Comparison of ENCODE assay signal across 23 cellular contexts in the genomic region with DNA sequence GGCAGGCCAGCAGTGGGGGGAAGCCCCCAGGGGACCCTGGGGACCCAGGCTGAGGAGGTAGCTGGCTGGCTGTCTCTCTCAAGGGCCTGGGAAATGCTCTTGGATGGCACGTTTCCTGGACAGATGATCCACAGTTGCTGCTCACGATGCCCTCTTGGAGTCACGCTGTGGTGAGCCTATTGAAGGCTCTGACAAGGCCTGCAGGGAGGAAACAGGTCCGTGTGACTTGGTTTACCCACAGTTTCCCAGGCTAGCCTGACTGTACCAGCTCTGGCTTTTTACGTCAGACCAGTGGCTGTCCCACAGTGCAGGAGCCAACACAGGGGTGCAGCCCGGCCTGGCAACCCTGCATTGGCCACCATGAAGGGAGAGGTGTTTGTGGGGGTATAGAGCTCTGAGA.
"Had no signal": no experiment of that assay in that cellular context is flagged by ENCODE, and none has a peak within 500 bp of the region (broad histone marks: within the 10 kb centered on the region; RNA-seq: fewer than 3 reads in every experiment).

No MANE protein-coding gene starts in this region.

- H3K27me3 ChIP-seq: adrenal gland, esophagus muscularis mucosa, sigmoid colon, upper lobe of left lung had no signal

- DNase-seq: activated CD4-positive, alpha-beta memory T cell treated with anti-CD3 and anti-CD28 coated beads, Interleukin-2, amount 10 ng/mL, durations not matched to agents 7 days and 5 days; activated CD4-positive, alpha-beta T cell treated with anti-CD3 and anti-CD28 coated beads for 36 hours; activated naive CD4-positive, alpha-beta T cell treated with anti-CD3 and anti-CD28 coated beads, Interleukin-2, amount 10 ng/mL, durations not matched to agents 7 days and 5 days; activated T-cell treated with anti-CD3 and anti-CD28 coated beads, Interleukin-2, amount 50 U/mL, for 24 hours; effector CD8-positive, alpha-beta T cell; foreskin fibroblast; hippocampal formation; islet precursor cell; left colon; lower lobe of right lung; occipital lobe; posterior cingulate gyrus; sigmoid colon; spleen; stimulated activated CD4-positive, alpha-beta T cell treated with anti-CD3 and anti-CD28 coated beads, Interleukin-4, amount 100 ng/mL, for 4 hours had no signal

- H3K27ac ChIP-seq: lower lobe of right lung, thoracic aorta had no signal

- H3K4me3 ChIP-seq: adrenal gland, esophagus muscularis mucosa, lower lobe of right lung, sigmoid colon, spleen, thoracic aorta, upper lobe of left lung had no signal

- H3K9me3 Mint-ChIP-seq: activated CD4-positive, alpha-beta memory T cell treated with anti-CD3 and anti-CD28 coated beads, Interleukin-2, amount 10 ng/mL, durations not matched to agents 7 days and 5 days; activated naive CD4-positive, alpha-beta T cell treated with anti-CD3 and anti-CD28 coated beads, Interleukin-2, amount 10 ng/mL, durations not matched to agents 7 days and 5 days; activated T-cell treated with anti-CD3 and anti-CD28 coated beads, Interleukin-2, amount 50 U/mL, for 24 hours; activated T-helper 2 cell treated with anti-CD3 and anti-CD28 coated beads, Interferon-gamma antibody, Interleukin-2, Interleukin-4, amounts not matched to agents 10 μg/mL and 5 μg/mL and 100 μg/mL, durations not matched to agents 14 hours and 24 hours and 36 hours; natural killer cell treated with Interleukin-12 subunit alpha and Interleukin-12 subunit beta and Interleukin-15 and Interleukin-18, amount 100 ng/mL, for 72 hours; stimulated activated memory B cell treated with anti-CD40 and anti-IgM and Interleukin-4, amounts not matched to agents 10 μg/mL and 1 μg/mL and 100 μg/mL, for 72 hours; WTC11 had no signal

- H3K4me3 Mint-ChIP-seq: activated CD4-positive, alpha-beta memory T cell treated with anti-CD3 and anti-CD28 coated beads, Interleukin-2, amount 10 ng/mL, durations not matched to agents 7 days and 5 days; activated CD4-positive, alpha-beta T cell treated with anti-CD3 and anti-CD28 coated beads for 36 hours; activated naive CD4-positive, alpha-beta T cell treated with anti-CD3 and anti-CD28 coated beads, Interleukin-2, amount 10 ng/mL, durations not matched to agents 7 days and 5 days; activated T-cell treated with anti-CD3 and anti-CD28 coated beads, Interleukin-2, amount 50 U/mL, for 24 hours; natural killer cell treated with Interleukin-12 subunit alpha and Interleukin-12 subunit beta and Interleukin-15 and Interleukin-18, amount 100 ng/mL, for 72 hours; stimulated activated memory B cell treated with anti-CD40 and anti-IgM and Interleukin-4, amounts not matched to agents 10 μg/mL and 1 μg/mL and 100 μg/mL, for 72 hours; WTC11 had no signal

- H3K27me3 Mint-ChIP-seq: activated CD4-positive, alpha-beta memory T cell treated with anti-CD3 and anti-CD28 coated beads, Interleukin-2, amount 10 ng/mL, durations not matched to agents 7 days and 5 days; activated CD4-positive, alpha-beta T cell treated with anti-CD3 and anti-CD28 coated beads for 36 hours; activated T-cell treated with anti-CD3 and anti-CD28 coated beads, Interleukin-2, amount 50 U/mL, for 24 hours; natural killer cell treated with Interleukin-12 subunit alpha and Interleukin-12 subunit beta and Interleukin-15 and Interleukin-18, amount 100 ng/mL, for 72 hours had no signal

- H3K9me3 ChIP-seq: adrenal gland, esophagus muscularis mucosa, lower lobe of right lung, sigmoid colon, spleen, thoracic aorta, upper lobe of left lung had no signal

- H3K27ac Mint-ChIP-seq: activated CD4-positive, alpha-beta memory T cell treated with anti-CD3 and anti-CD28 coated beads, Interleukin-2, amount 10 ng/mL, durations not matched to agents 7 days and 5 days; activated CD4-positive, alpha-beta T cell treated with anti-CD3 and anti-CD28 coated beads for 36 hours; activated naive CD4-positive, alpha-beta T cell treated with anti-CD3 and anti-CD28 coated beads, Interleukin-2, amount 10 ng/mL, durations not matched to agents 7 days and 5 days; activated T-cell treated with anti-CD3 and anti-CD28 coated beads, Interleukin-2, amount 50 U/mL, for 24 hours; activated T-helper 2 cell treated with anti-CD3 and anti-CD28 coated beads, Interferon-gamma antibody, Interleukin-2, Interleukin-4, amounts not matched to agents 10 μg/mL and 5 μg/mL and 100 μg/mL, durations not matched to agents 14 hours and 24 hours and 36 hours; natural killer cell treated with Interleukin-12 subunit alpha and Interleukin-12 subunit beta and Interleukin-15 and Interleukin-18, amount 100 ng/mL, for 72 hours; stimulated activated memory B cell treated with anti-CD40 and anti-IgM and Interleukin-4, amounts not matched to agents 10 μg/mL and 1 μg/mL and 100 μg/mL, for 72 hours; WTC11 had no signal

- H3K36me3 Mint-ChIP-seq: activated naive CD4-positive, alpha-beta T cell treated with anti-CD3 and anti-CD28 coated beads, Interleukin-2, amount 10 ng/mL, durations not matched to agents 7 days and 5 days; natural killer cell treated with Interleukin-12 subunit alpha and Interleukin-12 subunit beta and Interleukin-15 and Interleukin-18, amount 100 ng/mL, for 72 hours; stimulated activated memory B cell treated with anti-CD40 and anti-IgM and Interleukin-4, amounts not matched to agents 10 μg/mL and 1 μg/mL and 100 μg/mL, for 72 hours; WTC11 had no signal

- H3K36me3 ChIP-seq: adrenal gland, esophagus muscularis mucosa, lower lobe of right lung, sigmoid colon, spleen, thoracic aorta, upper lobe of left lung had no signal

- H3K4me1 Mint-ChIP-seq: WTC11 had no signal
